11 cellular contexts compared by ENCODE assay signal in genomic region chr16:51150894-51151320, GRCh38. TPM values are rescaled to one million over a fixed set of nuclear protein-coding genes. Genes with fewer than 3 reads are reported as not detected.
DNase-seq lines count a peak whose midpoint lies in the region; ATAC-seq and TF ChIP-seq lines count a peak whose summit lies in the region.
"Had no signal": no experiment of that assay in that cellular context is flagged by ENCODE, and none has a peak within 500 bp of the region (broad histone marks: within the 10 kb centered on the region; RNA-seq: fewer than 3 reads in every experiment).

Gene SALL1 (minus strand): TSS chr16:51151270. CDS start chr16:51151241, 29 bp downstream.

- H3K27ac ChIP-seq in mammary epithelial cell (ENCODE audit: insufficient read depth, low read depth, low read length), result no peak within 1 kb of the TSS
- H3K27ac ChIP-seq in stomach smooth muscle (ENCODE audit: low read length), result no peak within 1 kb of the TSS

- H3K9me3 Mint-ChIP-seq in HFFc6, result no peaks in the 10 kb centered on the region
- peaks cover 3% of the 10 kb centered on the region for H3K9me3 Mint-ChIP-seq in stimulated activated effector memory CD8-positive, alpha-beta T cell treated with anti-CD3 and anti-CD28 coated beads, Interleukin-12 subunit alpha, Interleukin-12 subunit beta, amount 100 ng/mL, for 72 hours
- H3K9me3 Mint-ChIP-seq in natural killer cell treated with Interleukin-12 subunit alpha and Interleukin-12 subunit beta and Interleukin-15 and Interleukin-18, amount 100 ng/mL, for 72 hours, result no peaks in the 10 kb centered on the region

- H3K27me3 Mint-ChIP-seq in HFFc6 (ENCODE audit: insufficient read depth), result no peaks in the 10 kb centered on the region; the same call in 1 of the 2 replicates
- peaks cover 53 to 59% of the 10 kb centered on the region in 2 donors for H3K27me3 Mint-ChIP-seq in natural killer cell treated with Interleukin-12 subunit alpha and Interleukin-12 subunit beta and Interleukin-15 and Interleukin-18, amount 100 ng/mL, for 72 hours

- H3K27me3 ChIP-seq in mammary epithelial cell (ENCODE audit: insufficient read depth, low read length), result peaks cover 62% of the 10 kb centered on the region
- peaks cover 41 to 81% of the 10 kb centered on the region in 2 donors for H3K27me3 ChIP-seq in stomach smooth muscle (ENCODE audit: control insufficient read depth in 1 of 2, insufficient read depth in 2 of 2, low read length in 2 of 2)

- no peaks in the 10 kb centered on the region for H4K20me1 ChIP-seq in mammary epithelial cell (ENCODE audit: insufficient read depth, low read length)

- peak within 1 kb of the TSS; percentile 96 for H3K4me3 Mint-ChIP-seq in HFFc6
- H3K4me3 Mint-ChIP-seq in stimulated activated effector memory CD8-positive, alpha-beta T cell treated with anti-CD3 and anti-CD28 coated beads, Interleukin-12 subunit alpha, Interleukin-12 subunit beta, amount 100 ng/mL, for 72 hours, result no peak within 1 kb of the TSS
- H3K4me3 Mint-ChIP-seq in natural killer cell treated with Interleukin-12 subunit alpha and Interleukin-12 subunit beta and Interleukin-15 and Interleukin-18, amount 100 ng/mL, for 72 hours, result no peak within 1 kb of the TSS

- peaks cover 44% of the 10 kb centered on the region for H3K4me1 Mint-ChIP-seq in HFFc6 (ENCODE audit: low read depth)
- H3K4me1 Mint-ChIP-seq in stimulated activated effector memory CD8-positive, alpha-beta T cell treated with anti-CD3 and anti-CD28 coated beads, Interleukin-12 subunit alpha, Interleukin-12 subunit beta, amount 100 ng/mL, for 72 hours, result no peaks in the 10 kb centered on the region
- H3K4me1 Mint-ChIP-seq in natural killer cell treated with Interleukin-12 subunit alpha and Interleukin-12 subunit beta and Interleukin-15 and Interleukin-18, amount 100 ng/mL, for 72 hours (ENCODE audit: low read depth in 2 of 2), result peaks cover 4 to 7% of the 10 kb centered on the region in 2 donors

- H3K36me3 Mint-ChIP-seq in HFFc6 (ENCODE audit: low read depth), result no peaks in the 10 kb centered on the region
- peaks cover 27% of the 10 kb centered on the region for H3K36me3 Mint-ChIP-seq in stimulated activated effector memory CD8-positive, alpha-beta T cell treated with anti-CD3 and anti-CD28 coated beads, Interleukin-12 subunit alpha, Interleukin-12 subunit beta, amount 100 ng/mL, for 72 hours
- H3K36me3 Mint-ChIP-seq in natural killer cell treated with Interleukin-12 subunit alpha and Interleukin-12 subunit beta and Interleukin-15 and Interleukin-18, amount 100 ng/mL, for 72 hours, result peaks cover 8% of the 10 kb centered on the region

- H3K9ac ChIP-seq in mammary epithelial cell (ENCODE audit: insufficient read depth, low read length), result peak within 1 kb of the TSS; percentile 23
- no peak within 1 kb of the TSS for H3K9ac ChIP-seq in stomach smooth muscle (ENCODE audit: low read length in 2 of 2)

- peaks cover 21% of the 10 kb centered on the region for H3K4me1 ChIP-seq in mammary epithelial cell (ENCODE audit: insufficient read depth, low read length)
- H3K4me1 ChIP-seq in stomach smooth muscle (ENCODE audit: control insufficient read depth, insufficient read depth, low read length), result peaks cover 33% of the 10 kb centered on the region

- dilution Hi-C loops in mammary epithelial cell (cut with HindIII; ENCODE audit: low sequenced_read_pairs), result no loop called here

- peak within 1 kb of the TSS; percentile 94 for H3K27ac Mint-ChIP-seq in HFFc6
- no peak within 1 kb of the TSS for H3K27ac Mint-ChIP-seq in stimulated activated effector memory CD8-positive, alpha-beta T cell treated with anti-CD3 and anti-CD28 coated beads, Interleukin-12 subunit alpha, Interleukin-12 subunit beta, amount 100 ng/mL, for 72 hours
- H3K27ac Mint-ChIP-seq in natural killer cell treated with Interleukin-12 subunit alpha and Interleukin-12 subunit beta and Interleukin-15 and Interleukin-18, amount 100 ng/mL, for 72 hours, result no peak within 1 kb of the TSS

- CTCF ChIA-PET in mammary epithelial cell (lab: Charles Lee; ENCODE audit: low non-redundant PET), result no interaction called here

- no peak for ATAC-seq in left lobe of liver
- no peak for ATAC-seq in stimulated activated effector memory CD8-positive, alpha-beta T cell treated with anti-CD3 and anti-CD28 coated beads, Interleukin-12 subunit alpha, Interleukin-12 subunit beta, amount 100 ng/mL, for 72 hours
- ATAC-seq in HG03571 (IDR thresholded peaks at IDR 0.05; ENCODE audit: unreplicated experiment), result no peak
- no peak for ATAC-seq in GM21367 (IDR thresholded peaks at IDR 0.05; ENCODE audit: unreplicated experiment)
- no peak for ATAC-seq in natural killer cell treated with Interleukin-12 subunit alpha and Interleukin-12 subunit beta and Interleukin-15 and Interleukin-18, amount 100 ng/mL, for 72 hours

- no peaks in the 10 kb centered on the region for H3K79me2 ChIP-seq in mammary epithelial cell (ENCODE audit: insufficient read depth, low read length)

- BruUV-seq in mammary epithelial cell (replicated peaks; lab: Mats Ljungman, UMichigan), result no TSS peak

- H3K4me3 ChIP-seq in mammary epithelial cell (replicated peaks in 1 of 3; ENCODE audit: insufficient read depth in 1 of 3, low read depth in 2 of 3, low read length in 3 of 3) (peak within 1 kb of the TSS; percentile 32 to 54 (median 50)), stomach smooth muscle (ENCODE audit: low read length in 2 of 2) (peak within 1 kb of the TSS; percentile 8 to 67)

- DNase-seq in HFFc6, result no peak
- no peak for DNase-seq in mammary epithelial cell
- DNase-seq in left lobe of liver (ENCODE audit: low spot score), result no peak
- no peak for DNase-seq in stimulated activated effector memory CD8-positive, alpha-beta T cell treated with anti-CD3 and anti-CD28 coated beads, Interleukin-12 subunit alpha, Interleukin-12 subunit beta, amount 100 ng/mL, for 72 hours (ENCODE audit: low spot score in 2 of 2)
- no peak for DNase-seq in natural killer cell treated with Interleukin-12 subunit alpha and Interleukin-12 subunit beta and Interleukin-15 and Interleukin-18, amount 100 ng/mL, for 72 hours (ENCODE audit: low spot score)
- DNase-seq: stimulated activated CD4-positive, alpha-beta T cell treated with anti-CD3 and anti-CD28 coated beads, Interleukin-2, amount 100 ng/mL, for 48 hours had no signal

- in situ Hi-C loops in mammary epithelial cell (cut with MboI; ENCODE audit: low sequenced_read_pairs in 2 of 2), result no loop called here

- TF ChIP-seq CTCF in HFFc6 (IDR thresholded peaks at IDR 0.05) (no peak), mammary epithelial cell (conservative IDR thresholded peaks at IDR 0.05 in 1 of 2, IDR thresholded peaks at IDR 0.05 in 1 of 2; ENCODE audit: extremely low read depth in 1 of 2, insufficient read depth in 1 of 2, low read depth in 1 of 2, low read length in 2 of 2) (no peak)

- H3K36me3 ChIP-seq in mammary epithelial cell (ENCODE audit: insufficient read depth, low read length) (no peaks in the 10 kb centered on the region), stomach smooth muscle (ENCODE audit: control insufficient read depth in 2 of 2, insufficient read depth in 2 of 2, low read length in 2 of 2) (no peaks in the 10 kb centered on the region)

- peak within 1 kb of the TSS; percentile 92 for H3K4me2 ChIP-seq in mammary epithelial cell (ENCODE audit: insufficient read depth, low read depth, low read length)

- 1% methylated on average over 13 of the region's 37 CpGs for WGBS in mammary epithelial cell (ENCODE audit: low coverage, missing lambda C conversion rate)

- intact Hi-C loops in mammary epithelial cell (cut with micrococcal nuclease), result no loop called here

- H3K9me3 ChIP-seq in mammary epithelial cell (replicated peaks; ENCODE audit: insufficient read depth, low read length) (peaks cover 10% of the 10 kb centered on the region), stomach smooth muscle (ENCODE audit: control insufficient read depth in 2 of 2, low read length in 2 of 2) (peaks cover 0 to 3% of the 10 kb centered on the region in 2 donors)

- peak within 1 kb of the TSS; percentile 53 for H2AFZ ChIP-seq in mammary epithelial cell (ENCODE audit: low read depth, low read length)

RNA-seq across cellular contexts. Expression of gene SALL1, which starts in this region (rescaled TPM):
- 10 to 100 TPM; 10.6 to 15.4 (median 12.6) TPM for total RNA-seq in HFFc6 (2021; fragmentation: NEBNext Ultra II Directional; extraction: Animal tissue kit (Norgen Biotek cat#: 25700))
- total RNA-seq in mammary epithelial cell (1 to 10 TPM in 1 of 2 donors, not detected in 1; 1.3 TPM), left lobe of liver (27.9 TPM)
- polyA plus RNA-seq in mammary epithelial cell, result 0.56 TPM
- polyA minus RNA-seq in mammary epithelial cell, result 6.7 TPM
- total RNA-seq in natural killer cell treated with Interleukin-12 subunit alpha and Interleukin-12 subunit beta and Interleukin-15 and Interleukin-18, amount 100 ng/mL, for 72 hours, result under 1 TPM in 1 of 2 donors, not detected in 1; 0.08 TPM
- total RNA-seq: dermis microvascular lymphatic vessel endothelial cell; T-helper 2 cell treated with Interferon-gamma antibody and Interleukin-4, amounts not matched to agents 100 ng/mL and 5 ng/mL, for 36 hours had no signal

Comparison
In these comparisons a context has a peak if more than half of its experiments do, and no peak if none do; other contexts are left out.
1. RNA of gene SALL1 (total RNA-seq): 27.9 TPM in left lobe of liver (single experiment) and 10.6 to 15.4 TPM in HFFc6; 1.3 TPM in mammary epithelial cell and 0.08 TPM in natural killer cell treated with Interleukin-12 subunit alpha and Interleukin-12 subunit beta and Interleukin-15 and Interleukin-18, amount 100 ng/mL, for 72 hours; every median in the first group is over 4 times any median in the second.